Comparison of ENCODE assay signal across 26 cellular contexts in the genomic region with DNA sequence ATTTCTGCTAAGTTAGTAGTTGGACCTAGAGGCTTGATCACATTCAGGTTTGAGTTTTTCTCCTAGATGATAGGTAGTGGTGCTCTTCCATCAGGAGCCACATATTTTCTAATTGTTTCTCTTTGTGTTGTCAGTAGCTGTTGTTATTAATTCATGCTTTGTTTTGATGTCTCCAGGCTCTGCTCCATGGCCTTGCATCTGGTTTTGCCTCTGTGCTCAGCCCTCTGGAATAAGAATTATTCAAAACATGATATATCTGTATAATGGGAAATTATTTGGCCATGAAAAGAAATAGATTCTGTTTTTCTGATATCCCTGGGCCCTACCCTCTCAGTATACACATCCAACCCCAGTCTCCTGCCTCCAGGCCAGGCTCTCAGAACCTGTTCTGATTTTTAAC.
A peak's percentile ranks its signal among the peaks of the same experiment; 100 is the strongest.
DNase-seq lines count a peak whose midpoint lies in the region; ATAC-seq, FAIRE-seq and TF ChIP-seq lines count a peak whose summit lies in the region.
"Had no signal": no experiment of that assay in that cellular context is flagged by ENCODE, and none has a peak within 500 bp of the region (broad histone marks: within the 10 kb centered on the region; RNA-seq: fewer than 3 reads in every experiment).

No MANE protein-coding gene starts in this region.

- H3K27ac ChIP-seq in GM23248: no peak overlapping the region
- H3K27ac ChIP-seq: A549, BLaER1, C4-2B had no signal

- no peaks in the 10 kb centered on the region for H3K36me3 ChIP-seq in GM23248 (ENCODE audit: low read depth)
- H3K36me3 ChIP-seq: BLaER1, HAP-1 had no signal

- H3K9ac ChIP-seq in GM23248: no peak overlapping the region
- H3K9ac ChIP-seq: BLaER1 had no signal

- no peaks in the 10 kb centered on the region for H4K20me1 ChIP-seq in GM23248 (ENCODE audit: insufficient read depth)
- H4K20me1 ChIP-seq: BLaER1 had no signal

- H3K9me3 ChIP-seq in GM23248 (ENCODE audit: low read depth): no peaks in the 10 kb centered on the region
- H3K9me3 ChIP-seq: A549, BLaER1, HAP-1 had no signal

- no peaks in the 10 kb centered on the region for H3K9me2 ChIP-seq in GM23248 (ENCODE audit: insufficient read depth)

- DNase-seq in AG20443 (ENCODE audit: low spot score): peak; percentile 42
- DNase-seq in GM23248: peak; percentile 16
- peak; percentile 57 for DNase-seq in fibroblast of the aortic adventitia (ENCODE audit: low read depth)
- no peak for DNase-seq in NCI-H187 treated with DMSO at 0.1 percent for 48 hours (lab: John Stamatoyannopoulos, UW)
- no peak for DNase-seq in NCI-H2081 (lab: John Stamatoyannopoulos, UW)
- DNase-seq in stimulated activated CD4-positive, alpha-beta T cell treated with anti-CD3 and anti-CD28 coated beads, Interleukin-1b, Interleukin-23, amount 100 ng/mL, for 48 hours: no peak
- DNase-seq: 8988T; ACHN; CD4-positive, CD25-positive, alpha-beta regulatory T cell; CD8-positive, alpha-beta memory T cell; DMS 273 treated with DMSO at 0.1 percent for 48 hours; DMS53; DMS79 treated with DMSO at 0.1 percent for 48 hours; GF-D8; GOT3; HFFc6 had no signal

- H3K4me1 ChIP-seq in GM23248 (ENCODE audit: insufficient read depth): peaks cover 42% of the 10 kb centered on the region
- H3K4me1 ChIP-seq: A549, BLaER1, HAP-1 had no signal

- peaks cover 28% of the 10 kb centered on the region for H3F3A ChIP-seq in GM23248 (ENCODE audit: insufficient read depth)

- H3K4me2 ChIP-seq in GM23248 (ENCODE audit: unreplicated experiment): no peak overlapping the region
- H3K4me2 ChIP-seq: A549, BLaER1 had no signal

- no peak for TF ChIP-seq CTCF in fibroblast of the aortic adventitia (IDR thresholded peaks at IDR 0.05; ENCODE audit: insufficient read depth, low read length)

- no peaks in the 10 kb centered on the region for H3K79me2 ChIP-seq in GM23248 (ENCODE audit: insufficient read depth)

- no peak overlapping the region for H3K4me3 ChIP-seq in GM23248
- no peak overlapping the region for H3K4me3 ChIP-seq in fibroblast of the aortic adventitia (ENCODE audit: low read depth, low read length)
- H3K4me3 ChIP-seq: A549, BLaER1, HAP-1 had no signal

- in situ Hi-C loops in GM23248 (cut with MboI): no loop called here

- H3K27me3 ChIP-seq in GM23248 (replicated peaks; ENCODE audit: insufficient read depth): no peaks in the 10 kb centered on the region
- H3K27me3 ChIP-seq: BLaER1 had no signal

- no peak overlapping the region for H2AFZ ChIP-seq in GM23248

- peak; percentile 87 for FAIRE-seq in endometrium (lab: Jason Lieb, UNC)
- FAIRE-seq: A549, D721Med, GM12891, GM18507, H54 had no signal

- ATAC-seq in HG03521 (IDR thresholded peaks at IDR 0.05; ENCODE audit: unreplicated experiment): no peak
- ATAC-seq: A549 had no signal

Comparison
In these comparisons a context has a peak if more than half of its experiments do, and no peak if none do; other contexts are left out.
1. DNase-seq: peak in AG20443 (single experiment), GM23248 (single experiment) and fibroblast of the aortic adventitia (single experiment); none in NCI-H187 treated with DMSO at 0.1 percent for 48 hours (single experiment), NCI-H2081 (0 of 2) and stimulated activated CD4-positive, alpha-beta T cell treated with anti-CD3 and anti-CD28 coated beads, Interleukin-1b, Interleukin-23, amount 100 ng/mL, for 48 hours (single experiment).